Comparison of ENCODE assay signal across 9 cellular contexts in genomic region chr9:33808635-33809322, GRCh38. TPM values are rescaled to one million over a fixed set of nuclear protein-coding genes. Genes with fewer than 3 reads are reported as not detected.
DNase-seq lines count a peak whose midpoint lies in the region; ATAC-seq, FAIRE-seq and TF ChIP-seq lines count a peak whose summit lies in the region.
"Not testable (repeated sequence)": the region's sequence is repeated elsewhere in the genome, so short reads cannot be mapped to it uniquely, and the experiment has no call there.
"Had no signal": no experiment of that assay in that cellular context is flagged by ENCODE, and none has a peak within 500 bp of the region (broad histone marks: within the 10 kb centered on the region; RNA-seq: fewer than 3 reads in every experiment).

No MANE protein-coding gene starts in this region.

- peak overlapping the region; percentile 71 for H3K27ac ChIP-seq in HepG2 (ENCODE audit: extremely low read length, insufficient read depth, low read length)

- not testable (repeated sequence) for TF ChIP-seq RAD21 in HepG2 (CRISPR knock-in tag; IDR thresholded peaks at IDR 0.05)

- FAIRE-seq in G401.6 (lab: Jason Lieb, UNC): peak; percentile 23
- not testable (repeated sequence) for FAIRE-seq in HepG2 (lab: Jason Lieb, UNC)

- not testable (repeated sequence) for H4K20me1 ChIP-seq in HepG2 (ENCODE audit: insufficient read depth, low read length)

- not testable (repeated sequence) for H3K4me3 ChIP-seq in Caco-2 (ENCODE audit: low read depth, low read length); HepG2 (replicated peaks in 1 of 3; ENCODE audit: insufficient read depth in 1 of 3, low read depth in 2 of 3, low read length in 3 of 3)

- not testable (repeated sequence) for TF ChIP-seq EP300 in HepG2 (IDR thresholded peaks at IDR 0.05; ENCODE audit: low read depth in 2 of 2, low read length in 2 of 2); HepG2 (CRISPR knock-in tag; IDR thresholded peaks at IDR 0.05; ENCODE audit: borderline replicate concordance)

- H3K36me3 ChIP-seq in Caco-2 (ENCODE audit: control insufficient read depth, insufficient read depth, low read length); HepG2 (replicated peaks in 1 of 2; ENCODE audit: control insufficient read depth in 1 of 2, insufficient read depth in 2 of 2, low read length in 2 of 2): not testable (repeated sequence)

- intact Hi-C loops in Caco-2 (cut with micrococcal nuclease; ENCODE audit: unreplicated experiment); HepG2 (cut with micrococcal nuclease; ENCODE audit: unreplicated experiment): not testable (repeated sequence)

- not testable (repeated sequence) for H3K4me3 Mint-ChIP-seq in Caco-2 (ENCODE audit: unreplicated experiment)

- CTCF ChIA-PET in Caco-2 (lab: Charles Lee); HepG2 (lab: Yijun Ruan, JAX; ENCODE audit: low intra/inter-chr PET ratio, low total read pairs): not testable (repeated sequence)

- not testable (repeated sequence) for BruUV-seq in Caco-2 (replicated peaks; lab: Mats Ljungman, UMichigan); HepG2 (replicated peaks; lab: Mats Ljungman, UMichigan)

- not testable (repeated sequence) for H3K9me3 Mint-ChIP-seq in Caco-2 (ENCODE audit: unreplicated experiment)

- H2AFZ ChIP-seq in HepG2 (ENCODE audit: low read length): peak overlapping the region; percentile 42

- in situ Hi-C loops in HepG2 (cut with HindIII; ENCODE audit: extremely low pct_ligation_motif_present, low pct_unique_long_range_greater_than_20kb): not testable (repeated sequence)

- not testable (repeated sequence) for TF ChIP-seq POLR2A in HepG2 (IDR thresholded peaks at IDR 0.05; ENCODE audit: insufficient read depth in 1 of 2, low read depth in 2 of 2, low read length in 2 of 2)

- H3K9ac ChIP-seq in HepG2 (ENCODE audit: insufficient read depth, low read depth, low read length): not testable (repeated sequence)

- H3K4me2 ChIP-seq in HepG2 (ENCODE audit: low read depth, low read length): peak overlapping the region; percentile 74

- not testable (repeated sequence) for H3K79me2 ChIP-seq in HepG2 (ENCODE audit: insufficient read depth, low read length)

- H3K36me3 Mint-ChIP-seq in Caco-2 (ENCODE audit: insufficient read depth, unreplicated experiment): not testable (repeated sequence)

- peak; percentile 48 for ATAC-seq in GM18907 (IDR thresholded peaks at IDR 0.05; ENCODE audit: unreplicated experiment)
- peak; percentile 56 for ATAC-seq in GM19438 (IDR thresholded peaks at IDR 0.05; ENCODE audit: low read depth, unreplicated experiment)
- peak; percentile 49 for ATAC-seq in GM21447 (IDR thresholded peaks at IDR 0.05; ENCODE audit: unreplicated experiment)
- ATAC-seq in HG02981 (IDR thresholded peaks at IDR 0.05; ENCODE audit: unreplicated experiment): peak; percentile 39
- peak; percentile 44 for ATAC-seq in HG03460 (IDR thresholded peaks at IDR 0.05; ENCODE audit: unreplicated experiment)
- peak; percentile 81 for ATAC-seq in HepG2

- H3K4me1 ChIP-seq in Caco-2: not testable (repeated sequence)
- H3K4me1 ChIP-seq in HepG2 (ENCODE audit: insufficient read depth, low read length): peaks cover 58% of the 10 kb centered on the region

- DNase-seq in Caco-2: not testable (repeated sequence)
- DNase-seq in HepG2 (ENCODE audit: low spot score): peak; percentile 46

- WGBS in HepG2 (ENCODE audit: low lambda C conversion rate): 23% methylated on average over 3 of the region's 3 CpGs

- H3K27me3 Mint-ChIP-seq in Caco-2 (ENCODE audit: insufficient read depth, unreplicated experiment): not testable (repeated sequence)

- H3K9me3 ChIP-seq in Caco-2; HepG2 (ENCODE audit: low read length): not testable (repeated sequence)

- TF ChIP-seq CTCF in Caco-2 (IDR thresholded peaks at IDR 0.05; ENCODE audit: insufficient read depth in 1 of 2, low read depth in 1 of 2, low read length in 1 of 2, severe bottlenecking in 1 of 2, unreplicated experiment in 1 of 2); HepG2 (CRISPR knock-in tag; IDR thresholded peaks at IDR 0.05): not testable (repeated sequence)

- H3K27me3 ChIP-seq in Caco-2 (replicated peaks; ENCODE audit: control insufficient read depth, insufficient read depth, low read length); HepG2 (ENCODE audit: control insufficient read depth in 1 of 2, insufficient read depth in 2 of 2, low read length in 2 of 2): not testable (repeated sequence)

- POLR2A ChIA-PET in Caco-2 (lab: Charles Lee): not testable (repeated sequence)
- POLR2A ChIA-PET in HepG2 (lab: Yijun Ruan, JAX): interaction anchor here (1.2 to 1.9 kb wide), 2 partner anchors 7 to 25 kb away, joined by 3 to 4 read pairs; partner anchors contain the start of gene UBE2R2

- H3K4me1 Mint-ChIP-seq in Caco-2 (ENCODE audit: low read depth, unreplicated experiment): peaks cover 11% of the 10 kb centered on the region

- peak overlapping the region; percentile 17 for H3K27ac Mint-ChIP-seq in Caco-2 (ENCODE audit: unreplicated experiment)

RNA-seq across cellular contexts. Expression of gene UBE2R2, which starts 8.2 kb away (rescaled TPM):
- total RNA-seq in Caco-2 (2022) (48.1 and 52.3 TPM in 2 replicates), HepG2 (2016; rRNA removed; fragmentation: Illumina TruSeq; extraction: Trizol) (14.8 and 19.5 TPM in 2 replicates)
- total RNA-seq in HepG2 (2016; cell fraction: cytosol; rRNA removed; fragmentation: Illumina TruSeq; extraction: Trizol; ENCODE audit: low read depth): 8.2 and 8.4 TPM in 2 replicates
- 14.3 and 18.8 TPM in 2 replicates for total RNA-seq in HepG2 (2016; cell fraction: insoluble cytoplasmic fraction; rRNA removed; fragmentation: Illumina TruSeq; extraction: Trizol)
- 23.3 and 24.0 TPM in 2 replicates for total RNA-seq in HepG2 (2016; cell fraction: membrane; rRNA removed; fragmentation: Illumina TruSeq; extraction: Trizol)
- total RNA-seq in HepG2 (2016; cell fraction: nucleus; rRNA removed; fragmentation: Illumina TruSeq; extraction: Trizol): 14.3 and 16.5 TPM in 2 replicates
- polyA plus RNA-seq in HepG2 (2011; rRNA removed): 17.2 and 20.9 TPM in 2 replicates
- polyA plus RNA-seq in HepG2 (2011; cell fraction: cytosol; rRNA removed): 13.0 and 19.2 TPM in 2 replicates
- polyA plus RNA-seq in HepG2 (2011; cell fraction: nucleus; rRNA removed): 9.8 and 12.5 TPM in 2 replicates
- polyA plus RNA-seq in HepG2 (2012): 38.4 and 43.1 TPM in 2 replicates
- 13.9 and 16.1 TPM in 2 replicates for polyA plus RNA-seq in HepG2 (2016; cell fraction: cytosol; fragmentation: Illumina TruSeq; extraction: Trizol; ENCODE audit: low read depth)
- 31.1 and 35.9 TPM in 2 replicates for polyA plus RNA-seq in HepG2 (2016; cell fraction: insoluble cytoplasmic fraction; fragmentation: Illumina TruSeq; extraction: Trizol; ENCODE audit: low read depth)
- polyA plus RNA-seq in HepG2 (2016; cell fraction: membrane; fragmentation: Illumina TruSeq; extraction: Trizol; ENCODE audit: low read depth): 27.4 and 28.5 TPM in 2 replicates
- 23.2 and 25.6 TPM in 2 replicates for polyA plus RNA-seq in HepG2 (2016; cell fraction: nucleus; fragmentation: Illumina TruSeq; extraction: Trizol; ENCODE audit: insufficient read depth, low read depth)
- 14.9 and 19.7 TPM in 2 replicates for polyA minus RNA-seq in HepG2 (2011; rRNA and poly(A)+ RNA removed; ENCODE audit: low replicate concordance)
- 23.7 and 26.6 TPM in 2 replicates for polyA minus RNA-seq in HepG2 (2011; cell fraction: cytosol; rRNA and poly(A)+ RNA removed)
- polyA minus RNA-seq in HepG2 (2011; cell fraction: nucleus; rRNA and poly(A)+ RNA removed): 27.5 and 27.8 TPM in 2 replicates

RNA-seq across cellular contexts. Expression of gene PRSS3, which starts 13.4 kb away (rescaled TPM):
- total RNA-seq in Caco-2 (2022) (33.8 and 36.8 TPM in 2 replicates), HepG2 (2016; rRNA removed; fragmentation: Illumina TruSeq; extraction: Trizol) (not detected in 2 replicates)
- not detected in 2 replicates for total RNA-seq in HepG2 (2016; cell fraction: cytosol; rRNA removed; fragmentation: Illumina TruSeq; extraction: Trizol; ENCODE audit: low read depth)
- total RNA-seq in HepG2 (2016; cell fraction: insoluble cytoplasmic fraction; rRNA removed; fragmentation: Illumina TruSeq; extraction: Trizol): not detected in 2 replicates
- not detected in 2 replicates for total RNA-seq in HepG2 (2016; cell fraction: membrane; rRNA removed; fragmentation: Illumina TruSeq; extraction: Trizol)
- total RNA-seq in HepG2 (2016; cell fraction: nucleus; rRNA removed; fragmentation: Illumina TruSeq; extraction: Trizol): not detected in 2 replicates
- polyA plus RNA-seq in HepG2 (2011; rRNA removed): not detected in 2 replicates
- polyA plus RNA-seq in HepG2 (2011; cell fraction: cytosol; rRNA removed): not detected in 2 replicates
- not detected in 2 replicates for polyA plus RNA-seq in HepG2 (2011; cell fraction: nucleus; rRNA removed)
- polyA plus RNA-seq in HepG2 (2012): not detected in 2 replicates
- not detected in 2 replicates for polyA plus RNA-seq in HepG2 (2016; cell fraction: cytosol; fragmentation: Illumina TruSeq; extraction: Trizol; ENCODE audit: low read depth)
- not detected in 2 replicates for polyA plus RNA-seq in HepG2 (2016; cell fraction: insoluble cytoplasmic fraction; fragmentation: Illumina TruSeq; extraction: Trizol; ENCODE audit: low read depth)
- not detected in 2 replicates for polyA plus RNA-seq in HepG2 (2016; cell fraction: membrane; fragmentation: Illumina TruSeq; extraction: Trizol; ENCODE audit: low read depth)
- polyA plus RNA-seq in HepG2 (2016; cell fraction: nucleus; fragmentation: Illumina TruSeq; extraction: Trizol; ENCODE audit: insufficient read depth, low read depth): not detected in 2 replicates
- not detected in 2 replicates for polyA minus RNA-seq in HepG2 (2011; rRNA and poly(A)+ RNA removed; ENCODE audit: low replicate concordance)
- polyA minus RNA-seq in HepG2 (2011; cell fraction: cytosol; rRNA and poly(A)+ RNA removed): not detected in 2 replicates
- not detected in 2 replicates for polyA minus RNA-seq in HepG2 (2011; cell fraction: nucleus; rRNA and poly(A)+ RNA removed)
- total RNA-seq: CD4-positive, CD25-positive, alpha-beta regulatory T cell had no signal
- polyA plus RNA-seq: CD4-positive, CD25-positive, alpha-beta regulatory T cell had no signal

Comparison
In these comparisons a context has a peak if more than half of its experiments do, and no peak if none do; other contexts are left out.
1. RNA of gene PRSS3, which starts 13.4 kb away (total RNA-seq): 33.8 to 36.8 TPM in Caco-2; not detected in HepG2; every median in the first group is over 10 times any median in the second.
2. Peak in every context shown above with its lines, with median percentiles within 50 percentile points of each other: ATAC-seq.